In genomic region chr22:19122143-19122751, GRCh38 we compare ENCODE assay signal across 8 cellular contexts. TPM values are rescaled to one million over a fixed set of nuclear protein-coding genes. Genes with fewer than 3 reads are reported as not detected.
DNase-seq lines count a peak whose midpoint lies in the region; ATAC-seq and TF ChIP-seq lines count a peak whose summit lies in the region.

Gene DGCR2, minus strand, starts transcription at chr22:19122412. Its CDS starts 206 bp downstream, at chr22:19122206.

- CTCF ChIA-PET in CD8-positive, alpha-beta T cell (lab: Charles Lee): interaction anchor here (1.1 to 3.5 kb wide), 4 partner anchors 9 to 32 kb away, joined by 3 to 10 read pairs (median 3); partner anchors contain the start of gene TSSK2

- peaks cover 49% of the 10 kb centered on the region for H3K4me1 ChIP-seq in CD8-positive, alpha-beta T cell (ENCODE audit: insufficient read depth, low read length)

- H3K4me3 Mint-ChIP-seq in CD8-positive, alpha-beta T cell: peak within 1 kb of the TSS; percentile 89

- TF ChIP-seq CTCF in CD8-positive, alpha-beta T cell (IDR thresholded peaks at IDR 0.05): no peak

- H3K36me3 ChIP-seq in CD8-positive, alpha-beta T cell (ENCODE audit: insufficient read depth, low read length): no peaks in the 10 kb centered on the region

- H3K9me3 Mint-ChIP-seq in CD8-positive, alpha-beta T cell: no peaks in the 10 kb centered on the region

- H3K4me1 Mint-ChIP-seq in CD8-positive, alpha-beta T cell (ENCODE audit: low read depth): peaks cover 47% of the 10 kb centered on the region

- H3K9me3 ChIP-seq in CD8-positive, alpha-beta T cell (ENCODE audit: low read length): no peaks in the 10 kb centered on the region

- ATAC-seq in CD8-positive, alpha-beta T cell: peak; percentile 98
- peak; percentile 67 for ATAC-seq in GM19468 (IDR thresholded peaks at IDR 0.05; ENCODE audit: extremely low read depth, unreplicated experiment)

- DNase-seq in CD8-positive, alpha-beta T cell: peak; percentile 93 to 98 (median 96)
- DNase-seq in HT-29 (ENCODE audit: low spot score) (peak; percentile 99), lung microvascular endothelial cell (ENCODE audit: low read depth in 2 of 2) (peak; percentile 97 to 98)
- peak; percentile 88 for DNase-seq in NK-92 treated with Interleukin-12 subunit alpha and Interleukin-12 subunit beta, amount 100 ng/mL, for 24 hours (lab: John Stamatoyannopoulos, UW)
- DNase-seq in activated CD8-positive, alpha-beta memory T cell treated with anti-CD3 and anti-CD28 coated beads for 24 hours: peak; percentile 97
- peak; percentile 95 for DNase-seq in effector CD4-positive, alpha-beta T cell
- peak; percentile 93 to 96 (median 95) for DNase-seq in stimulated activated CD4-positive, alpha-beta T cell treated with anti-CD3 and anti-CD28 coated beads, TNF-alpha, amount 100 ng/mL, for 4 hours (ENCODE audit: low read depth in 3 of 3)

- H3K27ac Mint-ChIP-seq in CD8-positive, alpha-beta T cell: peak within 1 kb of the TSS; percentile 90

- peak within 1 kb of the TSS; percentile 88 for H3K27ac ChIP-seq in CD8-positive, alpha-beta T cell (ENCODE audit: low read depth, low read length)

- POLR2A ChIA-PET in CD8-positive, alpha-beta T cell (lab: Charles Lee): interaction anchor here (1.0 to 1.9 kb wide), 7 partner anchors 10 to 310 kb away, joined by 3 to 28 read pairs (median 4); partner anchors contain the start of genes ESS2, MRPL40 and SLC25A1

- intact Hi-C loops in CD8-positive, alpha-beta T cell (cut with DNase I, micrococcal nuclease): loop anchor here (1.0 to 5.0 kb wide), 10 partner anchors 13 to 1735 kb away; partner anchors contain the start of genes CLTCL1 (in 2 of the 2), ESS2 (in 2 of the 2), MRPL40 (in 2 of the 2) and C22orf39 (in 1 of the 2)

- no peaks in the 10 kb centered on the region for H3K27me3 ChIP-seq in CD8-positive, alpha-beta T cell (ENCODE audit: insufficient read depth, low read length)

- H3K36me3 Mint-ChIP-seq in CD8-positive, alpha-beta T cell: peaks cover 26% of the 10 kb centered on the region

- no peaks in the 10 kb centered on the region for H3K27me3 Mint-ChIP-seq in CD8-positive, alpha-beta T cell (ENCODE audit: low read depth)

- peak within 1 kb of the TSS; percentile 73 for H3K4me3 ChIP-seq in CD8-positive, alpha-beta T cell (ENCODE audit: low read depth, low read length)

RNA-seq across cellular contexts. Expression of gene DGCR2, which starts in this region (rescaled TPM):
- 10 to 100 TPM; 29.6 to 32.4 TPM for total RNA-seq in CD8-positive, alpha-beta T cell
- 105 and 114 TPM in 2 replicates for total RNA-seq in HT-29 (2014; rRNA removed; shearing (Covaris generic))
- total RNA-seq in lung microvascular endothelial cell: 28.3 and 37.5 TPM in 2 replicates

Comparison
In these comparisons a context has a peak if more than half of its experiments do, and no peak if none do; other contexts are left out.
1. Peak in every context shown above with its lines: DNase-seq, ATAC-seq, H3K4me3 ChIP-seq and H3K27ac ChIP-seq.